8 cellular contexts compared by ENCODE assay signal in the genomic region with DNA sequence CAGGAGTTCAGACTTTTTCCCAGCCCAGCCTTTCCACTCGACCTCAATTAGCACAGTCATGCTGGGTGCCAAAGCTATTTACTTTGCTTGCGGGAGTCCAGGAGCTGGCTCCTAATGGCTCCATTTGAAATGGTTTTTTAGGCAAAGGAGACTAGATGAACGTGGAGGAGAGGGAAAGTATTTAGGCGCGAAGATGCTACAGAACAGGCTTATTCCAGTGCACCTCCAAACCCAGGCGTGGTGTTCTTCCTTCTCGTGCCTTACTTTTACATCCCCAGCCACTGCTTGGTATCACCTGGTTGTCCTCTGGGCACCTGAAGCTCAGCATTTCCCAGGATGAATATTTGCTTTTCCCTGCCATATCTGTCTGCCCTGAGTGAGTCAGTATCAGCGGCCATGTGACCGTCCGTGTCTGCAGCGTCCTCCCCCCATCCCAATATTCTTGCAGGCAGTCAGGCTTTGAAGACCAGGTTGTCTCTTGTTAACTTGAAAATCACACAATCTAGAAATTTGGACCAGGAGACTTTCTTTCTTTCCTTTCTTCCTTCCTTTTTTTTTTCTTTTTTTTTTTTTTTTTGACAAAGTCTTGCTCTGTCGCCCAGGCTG.
DNase-seq lines count a peak whose midpoint lies in the region; ATAC-seq, FAIRE-seq and TF ChIP-seq lines count a peak whose summit lies in the region.

No MANE protein-coding gene starts in this region.

- no peaks in the 10 kb centered on the region for H3K27me3 ChIP-seq in CD8-positive, alpha-beta T cell (ENCODE audit: insufficient read depth, low read length)
- no peaks in the 10 kb centered on the region for H3K27me3 ChIP-seq in K562 (ENCODE audit: control insufficient read depth in 2 of 2, insufficient read depth in 2 of 2, low read length in 2 of 2)

- no peaks in the 10 kb centered on the region for H3K9me1 ChIP-seq in K562 (ENCODE audit: control insufficient read depth, insufficient read depth, low read length)

- peak overlapping the region; percentile 99 for H3K4me3 Mint-ChIP-seq in CD8-positive, alpha-beta T cell

- no peak for ATAC-seq in CD8-positive, alpha-beta T cell
- 0 out of 3 replicates have a peak, but pooled peaks have one; percentile 1 for ATAC-seq in K562
- ATAC-seq in HG02840 (IDR thresholded peaks at IDR 0.05; ENCODE audit: low FRiP score, unreplicated experiment): no peak
- no peak for ATAC-seq in HG03025 (IDR thresholded peaks at IDR 0.05; ENCODE audit: low FRiP score, unreplicated experiment)

- H3K79me2 ChIP-seq in K562 (ENCODE audit: control insufficient read depth, insufficient read depth, low read length): peaks cover 10% of the 10 kb centered on the region

- POLR2A ChIA-PET in CD8-positive, alpha-beta T cell (lab: Charles Lee): interaction anchor here (0.7 to 2.1 kb wide), 5 partner anchors 8 to 298 kb away, joined by 3 to 22 read pairs (median 6); a partner anchor contains a TSS
- POLR2A ChIA-PET in K562 (lab: Yijun Ruan, JAX): interaction anchor here (0.7 to 2.7 kb wide), 11 partner anchors 10 to 1011 kb away, joined by 3 to 28 read pairs (median 5); a partner anchor contains a TSS

- TF ChIP-seq EP300 in K562 (IDR thresholded peaks at IDR 0.05; ENCODE audit: low read length): no peak

- TF ChIP-seq CTCF in CD8-positive, alpha-beta T cell (IDR thresholded peaks at IDR 0.05): no peak
- TF ChIP-seq CTCF in NB4 (IDR thresholded peaks at IDR 0.05; ENCODE audit: low read depth, low read length): no peak
- TF ChIP-seq CTCF in K562 (IDR thresholded peaks at IDR 0.05 in 2 of 3, conservative IDR thresholded peaks at IDR 0.05 in 1 of 3; ENCODE audit: insufficient read depth in 2 of 3, low read depth in 1 of 3, low read length in 3 of 3): no peak

- peaks cover 4% of the 10 kb centered on the region for H3K36me3 Mint-ChIP-seq in CD8-positive, alpha-beta T cell

- no peaks in the 10 kb centered on the region for H3K9me3 Mint-ChIP-seq in CD8-positive, alpha-beta T cell

- peak overlapping the region; percentile 96 for H3K4me3 ChIP-seq in CD8-positive, alpha-beta T cell (ENCODE audit: low read depth, low read length)
- peak overlapping the region; percentile 81 for H3K4me3 ChIP-seq in NB4 (ENCODE audit: low read depth, low read length)
- peak overlapping the region; percentile 61 for H3K4me3 ChIP-seq in K562

- H3K4me2 ChIP-seq in K562 (ENCODE audit: insufficient read depth, low read length): peak overlapping the region; percentile 98

- no peak for TF ChIP-seq POLR2A in NB4 (IDR thresholded peaks at IDR 0.05; ENCODE audit: extremely low read depth, insufficient read length)
- no peak for TF ChIP-seq POLR2A in K562 (conservative IDR thresholded peaks at IDR 0.05)

- peak overlapping the region; percentile 100 for H3K27ac Mint-ChIP-seq in CD8-positive, alpha-beta T cell

- no peak for DNase-seq in CD8-positive, alpha-beta T cell
- DNase-seq in NB4 (ENCODE audit: low read depth) (peak; percentile 4), K562 (ENCODE audit: extremely low read depth in 1 of 4, low spot score in 3 of 4) (peak in 2 of 4 experiments; percentile 33 to 65), midbrain (lab: John Stamatoyannopoulos, UW) (peak; percentile 44), medulla oblongata (ENCODE audit: extremely low spot score) (no peak), NCI-H1930 (lab: John Stamatoyannopoulos, UW) (no peak)

- no peaks in the 10 kb centered on the region for H3K27me3 Mint-ChIP-seq in CD8-positive, alpha-beta T cell (ENCODE audit: low read depth)

- H3K27ac ChIP-seq in CD8-positive, alpha-beta T cell (ENCODE audit: low read depth, low read length): peak overlapping the region; percentile 99
- H3K27ac ChIP-seq in K562 (ENCODE audit: extremely low read depth, low read depth, low read length): peak overlapping the region; percentile 90

- FAIRE-seq in K562 (lab: Jason Lieb, UNC): peak; percentile 11

- peak overlapping the region; percentile 67 to 92; a peak in 3 of 4 replicates for H3K9ac ChIP-seq in K562 (ENCODE audit: insufficient read depth in 1 of 2, low read depth in 2 of 2, low read length in 2 of 2)

- H3K4me1 Mint-ChIP-seq in CD8-positive, alpha-beta T cell (ENCODE audit: low read depth): peaks cover 17% of the 10 kb centered on the region

- H3K36me3 ChIP-seq in CD8-positive, alpha-beta T cell (ENCODE audit: insufficient read depth, low read length): no peaks in the 10 kb centered on the region
- H3K36me3 ChIP-seq in K562 (ENCODE audit: control insufficient read depth, insufficient read depth, low read length): no peaks in the 10 kb centered on the region

- intact Hi-C loops in CD8-positive, alpha-beta T cell (cut with DNase I, micrococcal nuclease): loop anchor here (1.0 to 10.0 kb wide), 12 partner anchors 68 to 1617 kb away; a partner anchor contains a TSS
- intact Hi-C loops in K562 (cut with micrococcal nuclease): loop anchor here (2.0 to 10.0 kb wide), 4 partner anchors 18 to 340 kb away; no protein-coding TSS in a partner anchor

- CTCF ChIA-PET in CD8-positive, alpha-beta T cell (lab: Charles Lee): interaction anchor here (1.0 to 1.9 kb wide), 6 partner anchors 20 to 576 kb away, joined by 3 to 4 read pairs (median 3); no protein-coding TSS in a partner anchor
- CTCF ChIA-PET in K562 (lab: Yijun Ruan, JAX; ENCODE audit: low intra/inter-chr PET ratio): no interaction called here

- in situ Hi-C loops in K562 (cut with MboI): no loop called here

- H2AFZ ChIP-seq in K562 (ENCODE audit: low read depth, low read length): peak overlapping the region; percentile 98

- no peak for TF ChIP-seq RAD21 in K562 (CRISPR knock-in tag; conservative IDR thresholded peaks at IDR 0.05 in 1 of 2, IDR thresholded peaks at IDR 0.05 in 1 of 2)

- 12% methylated on average over 12 of the region's 12 CpGs for WGBS in K562 (ENCODE audit: insufficient coverage, low coverage, missing lambda C conversion rate)

- no peaks in the 10 kb centered on the region for H3K9me3 ChIP-seq in CD8-positive, alpha-beta T cell (ENCODE audit: low read length)
- no peaks in the 10 kb centered on the region for H3K9me3 ChIP-seq in K562 (replicated peaks; ENCODE audit: control insufficient read depth, insufficient read depth, low read depth, low read length)

- peaks cover 15% of the 10 kb centered on the region for H3K4me1 ChIP-seq in CD8-positive, alpha-beta T cell (ENCODE audit: insufficient read depth, low read length)
- peaks cover 30 to 53% of the 10 kb centered on the region in 2 experiments for H3K4me1 ChIP-seq in K562 (replicated peaks in 1 of 2; ENCODE audit: control insufficient read depth in 2 of 2, insufficient read depth in 2 of 2, low read length in 2 of 2)

- H4K20me1 ChIP-seq in K562 (replicated peaks; ENCODE audit: control insufficient read depth, insufficient read depth, low read length): no peaks in the 10 kb centered on the region

- BruUV-seq in K562 (replicated peaks; lab: Mats Ljungman, UMichigan): no TSS peak

TF ChIP-seq in K562, 482 proteins besides CTCF, POLR2A, EP300 and RAD21 (continues in another document):
- peak; percentile 87 for TF ChIP-seq L3MBTL2 (IDR thresholded peaks at IDR 0.05)
- no peak for TF ChIP-seq NFATC3 (IDR thresholded peaks at IDR 0.05)
- TF ChIP-seq RAD51 (IDR thresholded peaks at IDR 0.05; ENCODE audit: borderline replicate concordance, low read depth): peak; percentile 62
- TF ChIP-seq KDM5B (IDR thresholded peaks at IDR 0.05; ENCODE audit: insufficient replicate concordance, low read depth, low read length): peak; percentile 25
- TF ChIP-seq, protein P1, sequence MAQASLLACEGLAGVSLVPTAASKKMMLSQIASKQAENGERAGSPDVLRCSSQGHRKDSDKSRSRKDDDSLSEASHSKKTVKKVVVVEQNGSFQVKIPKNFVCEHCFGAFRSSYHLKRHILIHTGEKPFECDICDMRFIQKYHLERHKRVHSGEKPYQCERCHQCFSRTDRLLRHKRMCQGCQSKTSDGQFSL (CRISPR knock-in tag; IDR thresholded peaks at IDR 0.05): 0 out of 2 replicates have a peak, but pooled peaks have one; percentile 24
- TF ChIP-seq, protein P1 (tag; IDR thresholded peaks at IDR 0.05): 0 out of 4 replicates have a peak, but pooled peaks of 1 of the 2 experiments have one; percentile 59
- TF ChIP-seq ZNF143 (CRISPR knock-in tag; IDR thresholded peaks at IDR 0.05): no peak
- TF ChIP-seq, protein P2, sequence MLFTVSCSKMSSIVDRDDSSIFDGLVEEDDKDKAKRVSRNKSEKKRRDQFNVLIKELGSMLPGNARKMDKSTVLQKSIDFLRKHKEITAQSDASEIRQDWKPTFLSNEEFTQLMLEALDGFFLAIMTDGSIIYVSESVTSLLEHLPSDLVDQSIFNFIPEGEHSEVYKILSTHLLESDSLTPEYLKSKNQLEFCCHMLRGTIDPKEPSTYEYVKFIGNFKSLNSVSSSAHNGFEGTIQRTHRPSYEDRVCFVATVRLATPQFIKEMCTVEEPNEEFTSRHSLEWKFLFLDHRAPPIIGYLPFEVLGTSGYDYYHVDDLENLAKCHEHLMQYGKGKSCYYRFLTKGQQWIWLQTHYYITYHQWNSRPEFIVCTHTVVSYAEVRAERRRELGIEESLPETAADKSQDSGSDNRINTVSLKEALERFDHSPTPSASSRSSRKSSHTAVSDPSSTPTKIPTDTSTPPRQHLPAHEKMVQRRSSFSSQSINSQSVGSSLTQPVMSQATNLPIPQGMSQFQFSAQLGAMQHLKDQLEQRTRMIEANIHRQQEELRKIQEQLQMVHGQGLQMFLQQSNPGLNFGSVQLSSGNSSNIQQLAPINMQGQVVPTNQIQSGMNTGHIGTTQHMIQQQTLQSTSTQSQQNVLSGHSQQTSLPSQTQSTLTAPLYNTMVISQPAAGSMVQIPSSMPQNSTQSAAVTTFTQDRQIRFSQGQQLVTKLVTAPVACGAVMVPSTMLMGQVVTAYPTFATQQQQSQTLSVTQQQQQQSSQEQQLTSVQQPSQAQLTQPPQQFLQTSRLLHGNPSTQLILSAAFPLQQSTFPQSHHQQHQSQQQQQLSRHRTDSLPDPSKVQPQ (CRISPR knock-in tag; IDR thresholded peaks at IDR 0.05; ENCODE audit: borderline replicate concordance): no peak
- peak; percentile 67; the same call in 1 of the 2 replicates for TF ChIP-seq NFE2 (IDR thresholded peaks at IDR 0.05; ENCODE audit: low read depth)
- no peak for TF ChIP-seq KDM4B (IDR thresholded peaks at IDR 0.05; ENCODE audit: borderline replicate concordance in 2 of 2, low read depth in 1 of 2)

Comparison
In these comparisons a context has a peak if more than half of its experiments do, and no peak if none do; other contexts are left out.
1. DNase-seq: peak in NB4 (single experiment) and midbrain (single experiment); none in CD8-positive, alpha-beta T cell (0 of 7), medulla oblongata (single experiment) and NCI-H1930 (0 of 2).
2. Peak in every context shown above with its lines, with median percentiles within 50 percentile points of each other: H3K4me3 ChIP-seq.